Comparison of ENCODE assay signal across 17 cellular contexts in genomic region chr7:3725660-3726059, GRCh38.
DNase-seq lines count a peak whose midpoint lies in the region; ATAC-seq, FAIRE-seq and TF ChIP-seq lines count a peak whose summit lies in the region.
"Had no signal": no experiment of that assay in that cellular context is flagged by ENCODE, and none has a peak within 500 bp of the region (broad histone marks: within the 10 kb centered on the region; RNA-seq: fewer than 3 reads in every experiment).

No MANE protein-coding gene starts in this region.

- H3K27me3 Mint-ChIP-seq in nephron progenitor cell (ENCODE audit: low read depth, poor library complexity), result no peaks in the 10 kb centered on the region
- H3K27me3 Mint-ChIP-seq: CD4-positive, alpha-beta T cell had no signal

- H3K27me3 ChIP-seq in body of pancreas, result no peaks in the 10 kb centered on the region

- no peak for TF ChIP-seq POLR2A in body of pancreas (IDR thresholded peaks at IDR 0.05)

- H3K27ac ChIP-seq in kidney (ENCODE audit: low read depth in 2 of 2, low read length in 2 of 2), result no peak overlapping the region
- H3K27ac ChIP-seq in body of pancreas, result peak overlapping the region in 1 of 4 donors; percentile 9

- H3K9me3 Mint-ChIP-seq in nephron progenitor cell, result peaks cover 7% of the 10 kb centered on the region

- TF ChIP-seq CTCF in nephron progenitor cell (IDR thresholded peaks at IDR 0.05) (no peak), kidney (IDR thresholded peaks at IDR 0.05; ENCODE audit: borderline replicate concordance, extremely low read depth, insufficient read depth) (no peak), body of pancreas (IDR thresholded peaks at IDR 0.05) (no peak)

- POLR2A ChIA-PET in HEK293T (lab: Yijun Ruan, JAX), result no interaction called here

- DNase-seq in H4 (ENCODE audit: low spot score), result peak; percentile 4
- peak; percentile 22 for DNase-seq in HEK293T (ENCODE audit: extremely low spot score)
- peak; percentile 10 for DNase-seq in SK-MEL-5 (ENCODE audit: low read depth, low spot score)
- no peak for DNase-seq in nephron progenitor cell
- no peak for DNase-seq in kidney
- DNase-seq in SIG-M5 (lab: John Stamatoyannopoulos, UW), result no peak
- no peak for DNase-seq in body of pancreas
- DNase-seq: C1 segment of cervical spinal cord; Calu3; CD4-positive, alpha-beta T cell; DMS 273 treated with DMSO at 0.1 percent for 48 hours had no signal

- WGBS in body of pancreas, 2 donors, result 74 to 81% methylated on average over 9 of the region's 9 CpGs

- H3K4me1 ChIP-seq in kidney (ENCODE audit: control insufficient read depth in 1 of 2, insufficient read depth in 1 of 2, low read depth in 1 of 2, low read length in 2 of 2) (no peaks in the 10 kb centered on the region), body of pancreas (peaks cover 15% of the 10 kb centered on the region)

- H3K9me3 ChIP-seq in kidney (ENCODE audit: control insufficient read depth in 1 of 2, low read length in 2 of 2) (peaks cover 0 to 2% of the 10 kb centered on the region in 2 donors), body of pancreas (peaks cover 0 to under 1% (median 0%) of the 10 kb centered on the region in 3 donors)

- H3K4me3 ChIP-seq in kidney (ENCODE audit: low read length in 2 of 2) (no peak overlapping the region), body of pancreas (no peak overlapping the region)

- H3K4me3 Mint-ChIP-seq in nephron progenitor cell, result no peak overlapping the region
- H3K4me3 Mint-ChIP-seq: B cell; CD4-positive, alpha-beta T cell had no signal

- H3K9ac ChIP-seq in kidney (ENCODE audit: low read length in 2 of 2), result no peak overlapping the region

- H3K36me3 Mint-ChIP-seq in nephron progenitor cell (ENCODE audit: low read depth), result no peaks in the 10 kb centered on the region

- H3K4me1 Mint-ChIP-seq in nephron progenitor cell, result peaks cover 27% of the 10 kb centered on the region
- H3K4me1 Mint-ChIP-seq: B cell had no signal

- ATAC-seq in body of pancreas, result no peak
- ATAC-seq: HCT116, HepG2 had no signal

- intact Hi-C loops in kidney (cut with DNase I), result no loop called here
- intact Hi-C loops in body of pancreas (cut with DNase I), result no loop called here

- peak overlapping the region; percentile 61 for H3K27ac Mint-ChIP-seq in nephron progenitor cell
- H3K27ac Mint-ChIP-seq: B cell; CD4-positive, alpha-beta T cell had no signal

- in situ Hi-C loops in SK-MEL-5 (cut with HindIII; ENCODE audit: low pct_unique_long_range_greater_than_20kb, low sequenced_read_pairs), result no loop called here

- FAIRE-seq in kidney (lab: Jason Lieb, UNC), result no peak
- FAIRE-seq: A204.1, H54, HepG2, HTR-8/SVneo had no signal

- H3K36me3 ChIP-seq in kidney (ENCODE audit: control insufficient read depth in 1 of 2, insufficient read depth in 2 of 2, low read length in 2 of 2), result no peaks in the 10 kb centered on the region
- no peaks in the 10 kb centered on the region for H3K36me3 ChIP-seq in body of pancreas (replicated peaks in 1 of 2; ENCODE audit: insufficient read depth in 1 of 2, low read depth in 2 of 2)

- CTCF ChIA-PET in HEK293T (lab: Yijun Ruan, JAX), result no interaction called here

TF ChIP-seq in HEK293T, 16 proteins besides CTCF, POLR2A, EP300 and RAD21:
- TF ChIP-seq FOXM1 (IDR thresholded peaks at IDR 0.05; ENCODE audit: borderline replicate concordance) (no peak), CTBP1 (IDR thresholded peaks at IDR 0.05; ENCODE audit: borderline replicate concordance) (no peak), TARDBP (IDR thresholded peaks at IDR 0.05) (no peak), PKNOX1 (IDR thresholded peaks at IDR 0.05) (peak; percentile 73), HDGF (IDR thresholded peaks at IDR 0.05; ENCODE audit: borderline replicate concordance) (no peak)

Comparison
In these comparisons a context has a peak if more than half of its experiments do, and no peak if none do; other contexts are left out.
1. DNase-seq: peak in H4 (single experiment), HEK293T (single experiment) and SK-MEL-5 (single experiment); none in nephron progenitor cell (single experiment), kidney (single experiment), SIG-M5 (single experiment) and body of pancreas (0 of 4).